In genomic region chr7:1457949-1458675, GRCh38 we compare ENCODE assay signal across 8 cellular contexts. TPM values are rescaled to one million over a fixed set of nuclear protein-coding genes. Genes with fewer than 3 reads are reported as not detected.
DNase-seq lines count a peak whose midpoint lies in the region; ATAC-seq and TF ChIP-seq lines count a peak whose summit lies in the region.

No MANE protein-coding gene starts in this region.

- H3K27me3 ChIP-seq in right atrium auricular region (no peaks in the 10 kb centered on the region), lower lobe of right lung (ENCODE audit: low read depth) (no peaks in the 10 kb centered on the region), vagina (no peaks in the 10 kb centered on the region)

- H3K9me3 ChIP-seq in right atrium auricular region (no peaks in the 10 kb centered on the region), lower lobe of right lung (no peaks in the 10 kb centered on the region), vagina (no peaks in the 10 kb centered on the region)

- DNase-seq in right atrium auricular region (ENCODE audit: low spot score) (no peak), left ventricle myocardium superior (no peak), astrocyte of the spinal cord (ENCODE audit: low read depth, low spot score) (no peak), lower lobe of right lung (no peak), vagina (ENCODE audit: extremely low spot score in 2 of 2) (no peak), GM19238 (ENCODE audit: insufficient read length, low spot score) (no peak), NCI-H128 (lab: John Stamatoyannopoulos, UW; ENCODE audit: unreplicated experiment) (no peak), DMS114 treated with DMSO at 0.1 percent for 48 hours (lab: John Stamatoyannopoulos, UW; ENCODE audit: unreplicated experiment) (no peak)

- in situ Hi-C loops in astrocyte of the spinal cord (cut with HindIII; ENCODE audit: low sequenced_read_pairs): no loop called here

- no peak for TF ChIP-seq CTCF in right atrium auricular region (IDR thresholded peaks at IDR 0.05)
- TF ChIP-seq CTCF in astrocyte of the spinal cord (IDR thresholded peaks at IDR 0.05; ENCODE audit: low read depth, low read length): no peak
- TF ChIP-seq CTCF in lower lobe of right lung (IDR thresholded peaks at IDR 0.05): no peak
- no peak for TF ChIP-seq CTCF in vagina (IDR thresholded peaks at IDR 0.05)

- TF ChIP-seq POLR2A in vagina (IDR thresholded peaks at IDR 0.05): no peak

- H3K4me1 ChIP-seq in right atrium auricular region (peaks cover 0 to 83% of the 10 kb centered on the region in 2 donors), lower lobe of right lung (peaks cover 85% of the 10 kb centered on the region), vagina (peaks cover 88% of the 10 kb centered on the region)

- H3K36me3 ChIP-seq in right atrium auricular region (no peaks in the 10 kb centered on the region), lower lobe of right lung (no peaks in the 10 kb centered on the region), vagina (no peaks in the 10 kb centered on the region)

- H3K4me3 ChIP-seq in right atrium auricular region (peak overlapping the region; percentile 91 to 95), astrocyte of the spinal cord (ENCODE audit: low read depth, low read length) (peak overlapping the region; percentile 74), lower lobe of right lung (peak overlapping the region; percentile 88), vagina (peak overlapping the region; percentile 89 to 91)

- ATAC-seq in left ventricle myocardium superior (no peak), lower lobe of right lung (no peak)

- intact Hi-C loops in left ventricle myocardium superior (cut with micrococcal nuclease) (no loop called here), lower lobe of right lung (cut with DNase I) (no loop called here), vagina (cut with DNase I) (no loop called here)

- peak overlapping the region; percentile 84 to 94 for H3K27ac ChIP-seq in right atrium auricular region
- H3K27ac ChIP-seq in lower lobe of right lung: peak overlapping the region; percentile 80
- H3K27ac ChIP-seq in vagina: peak overlapping the region; percentile 88

RNA-seq across cellular contexts. Expression of gene MICALL2, which starts 1.2 kb away (rescaled TPM):
- total RNA-seq in right atrium auricular region: 1 to 10 TPM; 3.6 to 9.4 TPM
- total RNA-seq in left ventricle myocardium superior: 9.4 TPM
- 28.9 TPM for total RNA-seq in lower lobe of right lung
- 15.7 TPM for total RNA-seq in vagina

RNA-seq across cellular contexts. Expression of gene INTS1, which starts 46.1 kb away (rescaled TPM):
- total RNA-seq in right atrium auricular region: 10 to 100 TPM; 29.0 to 47.0 TPM
- 32.0 TPM for total RNA-seq in left ventricle myocardium superior
- 50.8 TPM for total RNA-seq in lower lobe of right lung
- 67.3 TPM for total RNA-seq in vagina
